Comparison of ENCODE assay signal across 1 cellular context in the genomic region with DNA sequence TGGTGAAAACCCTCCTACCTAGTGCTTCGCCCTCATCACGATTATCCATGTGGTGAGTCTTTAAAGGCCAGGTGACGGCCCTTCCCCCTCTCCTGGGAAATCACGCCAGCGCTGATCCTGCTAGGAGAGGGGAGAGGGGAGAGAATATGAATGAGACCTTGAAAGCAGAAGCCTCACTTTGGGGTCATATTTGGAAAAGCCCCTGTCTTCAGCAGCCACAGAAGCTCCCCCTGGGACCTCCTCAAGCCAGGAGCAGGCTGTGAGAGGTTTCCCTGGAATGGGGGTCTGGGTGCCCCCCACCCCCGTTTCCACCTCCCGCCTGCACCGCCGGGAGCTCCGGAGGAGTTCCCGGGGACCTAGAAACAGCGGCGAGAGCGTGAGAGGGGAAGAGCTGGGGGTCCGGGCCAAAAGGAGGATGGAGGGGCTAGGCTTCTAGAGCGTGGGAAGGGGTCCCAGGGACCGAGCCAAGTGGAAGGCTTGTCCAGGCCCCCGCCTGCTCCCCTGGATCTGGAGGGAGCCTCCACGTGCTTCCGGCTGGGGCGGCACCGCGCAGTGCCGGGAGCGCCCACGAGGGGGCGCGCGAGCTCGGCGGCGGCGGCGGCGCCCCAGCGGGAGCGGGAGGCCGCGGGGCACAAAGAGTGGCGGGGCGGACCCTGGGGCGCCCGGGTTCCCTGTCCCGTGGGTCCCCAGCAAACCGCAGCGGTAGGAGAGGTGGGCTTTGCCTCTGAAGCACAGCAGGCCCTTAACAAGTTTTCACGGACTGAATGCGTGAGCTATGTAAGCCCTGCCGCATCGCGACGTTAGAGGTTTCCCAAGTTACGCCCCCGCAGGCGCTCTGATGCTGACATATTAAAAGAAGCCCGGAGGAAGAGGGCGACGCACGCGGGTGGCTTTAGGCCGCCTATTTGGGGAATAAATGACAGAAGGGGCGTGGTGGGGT.
TF ChIP-seq lines count a peak whose summit lies in the region.

No MANE protein-coding gene starts in this region.

TF ChIP-seq in HepG2, 621 proteins besides CTCF, POLR2A, EP300 and RAD21 (continued from another document and continues in another):
- TF ChIP-seq, protein P1, sequence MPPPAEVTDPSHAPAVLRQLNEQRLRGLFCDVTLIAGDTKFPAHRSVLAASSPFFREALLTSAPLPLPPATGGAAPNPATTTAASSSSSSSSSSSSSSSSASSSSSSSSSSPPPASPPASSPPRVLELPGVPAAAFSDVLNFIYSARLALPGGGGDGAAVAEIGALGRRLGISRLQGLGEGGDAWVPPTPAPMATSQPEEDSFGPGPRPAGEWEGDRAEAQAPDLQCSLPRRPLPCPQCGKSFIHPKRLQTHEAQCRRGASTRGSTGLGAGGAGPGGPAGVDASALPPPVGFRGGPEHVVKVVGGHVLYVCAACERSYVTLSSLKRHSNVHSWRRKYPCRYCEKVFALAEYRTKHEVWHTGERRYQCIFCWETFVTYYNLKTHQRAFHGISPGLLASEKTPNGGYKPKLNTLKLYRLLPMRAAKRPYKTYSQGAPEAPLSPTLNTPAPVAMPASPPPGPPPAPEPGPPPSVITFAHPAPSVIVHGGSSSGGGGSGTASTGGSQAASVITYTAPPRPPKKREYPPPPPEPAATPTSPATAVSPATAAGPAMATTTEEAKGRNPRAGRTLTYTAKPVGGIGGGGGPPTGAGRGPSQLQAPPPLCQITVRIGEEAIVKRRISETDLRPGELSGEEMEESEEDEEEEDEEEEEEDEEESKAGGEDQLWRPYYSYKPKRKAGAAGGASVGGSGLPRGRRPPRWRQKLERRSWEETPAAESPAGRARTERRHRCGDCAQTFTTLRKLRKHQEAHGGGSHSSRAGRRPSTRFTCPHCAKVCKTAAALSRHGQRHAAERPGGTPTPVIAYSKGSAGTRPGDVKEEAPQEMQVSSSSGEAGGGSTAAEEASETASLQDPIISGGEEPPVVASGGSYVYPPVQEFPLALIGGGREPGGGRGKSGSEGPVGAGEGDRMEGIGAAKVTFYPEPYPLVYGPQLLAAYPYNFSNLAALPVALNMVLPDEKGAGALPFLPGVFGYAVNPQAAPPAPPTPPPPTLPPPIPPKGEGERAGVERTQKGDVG (CRISPR knock-in tag; IDR thresholded peaks at IDR 0.05; ENCODE audit: borderline replicate concordance) = no peak
- TF ChIP-seq RBM39 (IDR thresholded peaks at IDR 0.05; ENCODE audit: low read depth, low read length, poor library complexity, severe bottlenecking) (no peak), HMG20A (CRISPR knock-in tag; IDR thresholded peaks at IDR 0.05; ENCODE audit: borderline replicate concordance) (no peak), XRCC5 (optimal IDR thresholded peaks at IDR 0.05; ENCODE audit: low read length) (no peak), SMAD9 (CRISPR knock-in tag; IDR thresholded peaks at IDR 0.05) (no peak), IRF2 (CRISPR knock-in tag; IDR thresholded peaks at IDR 0.05) (no peak), TAF15 (IDR thresholded peaks at IDR 0.05; ENCODE audit: low read depth, low read length, poor library complexity, severe bottlenecking) (no peak), MAF1 (CRISPR knock-in tag; IDR thresholded peaks at IDR 0.05; ENCODE audit: borderline replicate concordance) (no peak), TP53 (CRISPR knock-in tag; conservative IDR thresholded peaks at IDR 0.05) (no peak), DR1 (CRISPR knock-in tag; IDR thresholded peaks at IDR 0.05) (no peak), ZNF564 (CRISPR knock-in tag; IDR thresholded peaks at IDR 0.05) (no peak), MTF2 (CRISPR knock-in tag; IDR thresholded peaks at IDR 0.05; ENCODE audit: borderline replicate concordance) (peak; percentile 63; the same call in 1 of the 2 replicates), ZNF160 (CRISPR knock-in tag; IDR thresholded peaks at IDR 0.05) (no peak), ZNF329 (CRISPR knock-in tag; IDR thresholded peaks at IDR 0.05; ENCODE audit: low read depth) (no peak), ELF3 (CRISPR knock-in tag; IDR thresholded peaks at IDR 0.05) (0 out of 2 replicates have a peak, but pooled peaks have one; percentile 33), ZSCAN29 (CRISPR knock-in tag; conservative IDR thresholded peaks at IDR 0.05) (no peak), PHF21A (CRISPR knock-in tag; IDR thresholded peaks at IDR 0.05) (no peak), ZNF234 (CRISPR knock-in tag; conservative IDR thresholded peaks at IDR 0.05) (no peak; the same call in 1 of the 2 replicates), ATRX (CRISPR knock-in tag; IDR thresholded peaks at IDR 0.05; ENCODE audit: borderline replicate concordance) (no peak), PHF5A (CRISPR knock-in tag; IDR thresholded peaks at IDR 0.05; ENCODE audit: low read depth, unreplicated experiment) (no peak), TBP (CRISPR knock-in tag; IDR thresholded peaks at IDR 0.05) (no peak), KLF13 (CRISPR knock-in tag; IDR thresholded peaks at IDR 0.05) (no peak), RBAK (CRISPR knock-in tag; IDR thresholded peaks at IDR 0.05) (no peak), ZNF577 (CRISPR knock-in tag; IDR thresholded peaks at IDR 0.05; ENCODE audit: borderline replicate concordance, low read depth) (no peak), PHF20 (CRISPR knock-in tag; IDR thresholded peaks at IDR 0.05) (no peak), ZNF530 (CRISPR knock-in tag; IDR thresholded peaks at IDR 0.05; ENCODE audit: low read depth) (no peak), ZNF616 (CRISPR knock-in tag; IDR thresholded peaks at IDR 0.05; ENCODE audit: low read depth) (no peak), CREB1 (IDR thresholded peaks at IDR 0.05) (no peak), CREB1 (CRISPR knock-in tag; IDR thresholded peaks at IDR 0.05) (no peak), MAZ (IDR thresholded peaks at IDR 0.05; ENCODE audit: borderline replicate concordance, low read depth, low read length) (no peak), MAZ (CRISPR knock-in tag; IDR thresholded peaks at IDR 0.05; ENCODE audit: low read depth) (no peak), ZNF326 (CRISPR knock-in tag; IDR thresholded peaks at IDR 0.05; ENCODE audit: borderline replicate concordance) (no peak), EHMT2 (IDR thresholded peaks at IDR 0.05; ENCODE audit: borderline replicate concordance, low read depth, low read length) (no peak), NR2C2 (CRISPR knock-in tag; IDR thresholded peaks at IDR 0.05; ENCODE audit: borderline replicate concordance) (no peak), NFE2 (CRISPR knock-in tag; IDR thresholded peaks at IDR 0.05) (no peak), CENPT (CRISPR knock-in tag; IDR thresholded peaks at IDR 0.05; ENCODE audit: low read depth) (no peak), ZNF17 (CRISPR knock-in tag; IDR thresholded peaks at IDR 0.05) (no peak), ZSCAN21 (CRISPR knock-in tag; IDR thresholded peaks at IDR 0.05; ENCODE audit: borderline replicate concordance) (no peak; the same call in 1 of the 2 replicates)
- TF ChIP-seq, protein P2, sequence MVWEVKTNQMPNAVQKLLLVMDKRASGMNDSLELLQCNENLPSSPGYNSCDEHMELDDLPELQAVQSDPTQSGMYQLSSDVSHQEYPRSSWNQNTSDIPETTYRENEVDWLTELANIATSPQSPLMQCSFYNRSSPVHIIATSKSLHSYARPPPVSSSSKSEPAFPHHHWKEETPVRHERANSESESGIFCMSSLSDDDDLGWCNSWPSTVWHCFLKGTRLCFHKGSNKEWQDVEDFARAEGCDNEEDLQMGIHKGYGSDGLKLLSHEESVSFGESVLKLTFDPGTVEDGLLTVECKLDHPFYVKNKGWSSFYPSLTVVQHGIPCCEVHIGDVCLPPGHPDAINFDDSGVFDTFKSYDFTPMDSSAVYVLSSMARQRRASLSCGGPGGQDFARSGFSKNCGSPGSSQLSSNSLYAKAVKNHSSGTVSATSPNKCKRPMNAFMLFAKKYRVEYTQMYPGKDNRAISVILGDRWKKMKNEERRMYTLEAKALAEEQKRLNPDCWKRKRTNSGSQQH (CRISPR knock-in tag; IDR thresholded peaks at IDR 0.05; ENCODE audit: low read depth) = no peak
- TF ChIP-seq, protein P3, sequence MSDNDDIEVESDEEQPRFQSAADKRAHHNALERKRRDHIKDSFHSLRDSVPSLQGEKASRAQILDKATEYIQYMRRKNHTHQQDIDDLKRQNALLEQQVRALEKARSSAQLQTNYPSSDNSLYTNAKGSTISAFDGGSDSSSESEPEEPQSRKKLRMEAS (IDR thresholded peaks at IDR 0.05) = peak; percentile 98
- TF ChIP-seq, protein P4, sequence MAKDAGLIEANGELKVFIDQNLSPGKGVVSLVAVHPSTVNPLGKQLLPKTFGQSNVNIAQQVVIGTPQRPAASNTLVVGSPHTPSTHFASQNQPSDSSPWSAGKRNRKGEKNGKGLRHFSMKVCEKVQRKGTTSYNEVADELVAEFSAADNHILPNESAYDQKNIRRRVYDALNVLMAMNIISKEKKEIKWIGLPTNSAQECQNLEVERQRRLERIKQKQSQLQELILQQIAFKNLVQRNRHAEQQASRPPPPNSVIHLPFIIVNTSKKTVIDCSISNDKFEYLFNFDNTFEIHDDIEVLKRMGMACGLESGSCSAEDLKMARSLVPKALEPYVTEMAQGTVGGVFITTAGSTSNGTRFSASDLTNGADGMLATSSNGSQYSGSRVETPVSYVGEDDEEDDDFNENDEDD (CRISPR knock-in tag; IDR thresholded peaks at IDR 0.05; ENCODE audit: borderline replicate concordance) = peak; percentile 92
- TF ChIP-seq, protein P5, sequence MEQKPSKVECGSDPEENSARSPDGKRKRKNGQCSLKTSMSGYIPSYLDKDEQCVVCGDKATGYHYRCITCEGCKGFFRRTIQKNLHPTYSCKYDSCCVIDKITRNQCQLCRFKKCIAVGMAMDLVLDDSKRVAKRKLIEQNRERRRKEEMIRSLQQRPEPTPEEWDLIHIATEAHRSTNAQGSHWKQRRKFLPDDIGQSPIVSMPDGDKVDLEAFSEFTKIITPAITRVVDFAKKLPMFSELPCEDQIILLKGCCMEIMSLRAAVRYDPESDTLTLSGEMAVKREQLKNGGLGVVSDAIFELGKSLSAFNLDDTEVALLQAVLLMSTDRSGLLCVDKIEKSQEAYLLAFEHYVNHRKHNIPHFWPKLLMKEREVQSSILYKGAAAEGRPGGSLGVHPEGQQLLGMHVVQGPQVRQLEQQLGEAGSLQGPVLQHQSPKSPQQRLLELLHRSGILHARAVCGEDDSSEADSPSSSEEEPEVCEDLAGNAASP (CRISPR knock-in tag; IDR thresholded peaks at IDR 0.05; ENCODE audit: borderline replicate concordance) = no peak
- TF ChIP-seq, protein P6, sequence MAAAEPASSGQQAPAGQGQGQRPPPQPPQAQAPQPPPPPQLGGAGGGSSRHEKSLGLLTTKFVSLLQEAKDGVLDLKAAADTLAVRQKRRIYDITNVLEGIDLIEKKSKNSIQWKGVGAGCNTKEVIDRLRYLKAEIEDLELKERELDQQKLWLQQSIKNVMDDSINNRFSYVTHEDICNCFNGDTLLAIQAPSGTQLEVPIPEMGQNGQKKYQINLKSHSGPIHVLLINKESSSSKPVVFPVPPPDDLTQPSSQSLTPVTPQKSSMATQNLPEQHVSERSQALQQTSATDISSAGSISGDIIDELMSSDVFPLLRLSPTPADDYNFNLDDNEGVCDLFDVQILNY (CRISPR knock-in tag; conservative IDR thresholded peaks at IDR 0.05) = no peak
- TF ChIP-seq, protein P7, sequence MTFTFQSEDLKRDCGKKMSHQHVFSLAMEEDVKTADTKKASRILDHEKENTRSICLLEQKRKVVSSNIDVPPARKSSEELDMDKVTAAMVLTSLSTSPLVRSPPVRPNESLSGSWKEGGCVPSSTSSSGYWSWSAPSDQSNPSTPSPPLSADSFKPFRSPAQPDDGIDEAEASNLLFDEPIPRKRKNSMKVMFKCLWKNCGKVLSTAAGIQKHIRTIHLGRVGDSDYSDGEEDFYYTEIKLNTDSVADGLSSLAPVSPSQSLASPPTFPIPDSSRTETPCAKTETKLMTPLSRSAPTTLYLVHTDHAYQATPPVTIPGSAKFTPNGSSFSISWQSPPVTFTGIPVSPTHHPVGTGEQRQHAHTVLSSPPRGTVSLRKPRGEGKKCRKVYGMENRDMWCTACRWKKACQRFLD (CRISPR knock-in tag; IDR thresholded peaks at IDR 0.05; ENCODE audit: borderline replicate concordance) = no peak
- TF ChIP-seq, protein P8, sequence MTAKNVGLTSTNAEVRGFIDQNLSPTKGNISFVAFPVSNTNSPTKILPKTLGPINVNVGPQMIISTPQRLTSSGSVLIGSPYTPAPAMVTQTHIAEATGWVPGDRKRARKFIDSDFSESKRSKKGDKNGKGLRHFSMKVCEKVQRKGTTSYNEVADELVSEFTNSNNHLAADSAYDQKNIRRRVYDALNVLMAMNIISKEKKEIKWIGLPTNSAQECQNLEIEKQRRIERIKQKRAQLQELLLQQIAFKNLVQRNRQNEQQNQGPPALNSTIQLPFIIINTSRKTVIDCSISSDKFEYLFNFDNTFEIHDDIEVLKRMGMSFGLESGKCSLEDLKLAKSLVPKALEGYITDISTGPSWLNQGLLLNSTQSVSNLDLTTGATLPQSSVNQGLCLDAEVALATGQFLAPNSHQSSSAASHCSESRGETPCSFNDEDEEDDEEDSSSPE (CRISPR knock-in tag; IDR thresholded peaks at IDR 0.05) = peak; percentile 83
- TF ChIP-seq, protein P9, sequence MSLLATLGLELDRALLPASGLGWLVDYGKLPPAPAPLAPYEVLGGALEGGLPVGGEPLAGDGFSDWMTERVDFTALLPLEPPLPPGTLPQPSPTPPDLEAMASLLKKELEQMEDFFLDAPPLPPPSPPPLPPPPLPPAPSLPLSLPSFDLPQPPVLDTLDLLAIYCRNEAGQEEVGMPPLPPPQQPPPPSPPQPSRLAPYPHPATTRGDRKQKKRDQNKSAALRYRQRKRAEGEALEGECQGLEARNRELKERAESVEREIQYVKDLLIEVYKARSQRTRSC (CRISPR knock-in tag; IDR thresholded peaks at IDR 0.05; ENCODE audit: low read depth) = no peak
- TF ChIP-seq, protein P10, sequence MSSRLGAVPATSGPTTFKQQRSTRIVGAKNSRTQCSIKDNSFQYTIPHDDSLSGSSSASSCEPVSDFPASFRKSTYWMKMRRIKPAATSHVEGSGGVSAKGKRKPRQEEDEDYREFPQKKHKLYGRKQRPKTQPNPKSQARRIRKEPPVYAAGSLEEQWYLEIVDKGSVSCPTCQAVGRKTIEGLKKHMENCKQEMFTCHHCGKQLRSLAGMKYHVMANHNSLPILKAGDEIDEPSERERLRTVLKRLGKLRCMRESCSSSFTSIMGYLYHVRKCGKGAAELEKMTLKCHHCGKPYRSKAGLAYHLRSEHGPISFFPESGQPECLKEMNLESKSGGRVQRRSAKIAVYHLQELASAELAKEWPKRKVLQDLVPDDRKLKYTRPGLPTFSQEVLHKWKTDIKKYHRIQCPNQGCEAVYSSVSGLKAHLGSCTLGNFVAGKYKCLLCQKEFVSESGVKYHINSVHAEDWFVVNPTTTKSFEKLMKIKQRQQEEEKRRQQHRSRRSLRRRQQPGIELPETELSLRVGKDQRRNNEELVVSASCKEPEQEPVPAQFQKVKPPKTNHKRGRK (CRISPR knock-in tag; IDR thresholded peaks at IDR 0.05) = no peak
- TF ChIP-seq, protein P11, sequence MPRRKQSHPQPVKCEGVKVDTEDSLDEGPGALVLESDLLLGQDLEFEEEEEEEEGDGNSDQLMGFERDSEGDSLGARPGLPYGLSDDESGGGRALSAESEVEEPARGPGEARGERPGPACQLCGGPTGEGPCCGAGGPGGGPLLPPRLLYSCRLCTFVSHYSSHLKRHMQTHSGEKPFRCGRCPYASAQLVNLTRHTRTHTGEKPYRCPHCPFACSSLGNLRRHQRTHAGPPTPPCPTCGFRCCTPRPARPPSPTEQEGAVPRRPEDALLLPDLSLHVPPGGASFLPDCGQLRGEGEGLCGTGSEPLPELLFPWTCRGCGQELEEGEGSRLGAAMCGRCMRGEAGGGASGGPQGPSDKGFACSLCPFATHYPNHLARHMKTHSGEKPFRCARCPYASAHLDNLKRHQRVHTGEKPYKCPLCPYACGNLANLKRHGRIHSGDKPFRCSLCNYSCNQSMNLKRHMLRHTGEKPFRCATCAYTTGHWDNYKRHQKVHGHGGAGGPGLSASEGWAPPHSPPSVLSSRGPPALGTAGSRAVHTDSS (CRISPR knock-in tag; conservative IDR thresholded peaks at IDR 0.05) = no peak
